ENCODE assay signal across 13 cellular contexts in genomic region chr1:209641216-209642181, GRCh38. TPM values are rescaled to one million over a fixed set of nuclear protein-coding genes. Genes with fewer than 3 reads are reported as not detected.
DNase-seq lines count a peak whose midpoint lies in the region; TF ChIP-seq lines count a peak whose summit lies in the region.
"Had no signal": no experiment of that assay in that cellular context is flagged by ENCODE, and none has a peak within 500 bp of the region (broad histone marks: within the 10 kb centered on the region; RNA-seq: fewer than 3 reads in every experiment).

No MANE protein-coding gene starts in this region.

- DNase-seq in breast epithelium (ENCODE audit: low spot score in 2 of 2) (peak in 1 of 2 donors; percentile 59), MCF 10A (ENCODE audit: unreplicated experiment) (no peak), cardiac muscle cell (ENCODE audit: low read depth in 1 of 2, low spot score in 1 of 2) (peak; percentile 88 to 89), occipital lobe (lab: John Stamatoyannopoulos, UW) (peak; percentile 44), vagina (ENCODE audit: extremely low spot score in 2 of 2) (no peak), GM10248 (ENCODE audit: extremely low spot score) (no peak), NCI-H1105 treated with DMSO at 0.1 percent for 48 hours (lab: John Stamatoyannopoulos, UW) (no peak), DMS53 (lab: John Stamatoyannopoulos, UW) (no peak)
- DNase-seq: NCI-H1436 had no signal

- H3K4me1 ChIP-seq in breast epithelium: peaks cover 4 to 9% of the 10 kb centered on the region in 2 donors
- H3K4me1 ChIP-seq in cardiac muscle cell (ENCODE audit: low read depth): peaks cover 35% of the 10 kb centered on the region
- H3K4me1 ChIP-seq in vagina: peaks cover 42% of the 10 kb centered on the region

- H3K27me3 ChIP-seq in breast epithelium: no peaks in the 10 kb centered on the region
- H3K27me3 ChIP-seq in cardiac muscle cell: no peaks in the 10 kb centered on the region
- no peaks in the 10 kb centered on the region for H3K27me3 ChIP-seq in vagina

- H3K27ac ChIP-seq in breast epithelium (peak overlapping the region; percentile 59 to 76), cardiac muscle cell (peak overlapping the region; percentile 95), vagina (peak overlapping the region; percentile 80)
- H3K27ac ChIP-seq: 22Rv1, SK-N-MC had no signal

- H3K4me1 Mint-ChIP-seq in MCF 10A (ENCODE audit: insufficient read depth, unreplicated experiment): peaks cover 66% of the 10 kb centered on the region

- no peak for TF ChIP-seq POLR2A in breast epithelium (IDR thresholded peaks at IDR 0.05)
- TF ChIP-seq POLR2A in vagina (IDR thresholded peaks at IDR 0.05): no peak

- no peaks in the 10 kb centered on the region for H3K27me3 Mint-ChIP-seq in MCF 10A (ENCODE audit: insufficient read depth, unreplicated experiment)

- no TSS peak for BruUV-seq in MCF 10A (replicated peaks; lab: Mats Ljungman, UMichigan)

- intact Hi-C loops in breast epithelium (cut with DNase I; ENCODE audit: low total_unique reads) (no loop called here), MCF 10A (cut with micrococcal nuclease) (no loop called here), vagina (cut with DNase I) (no loop called here)

- peaks cover 100% of the 10 kb centered on the region for H3K36me3 Mint-ChIP-seq in MCF 10A (ENCODE audit: insufficient read depth, unreplicated experiment)

- TF ChIP-seq CTCF in breast epithelium (IDR thresholded peaks at IDR 0.05) (no peak), MCF 10A (IDR thresholded peaks at IDR 0.05; ENCODE audit: unreplicated experiment) (no peak), cardiac muscle cell (IDR thresholded peaks at IDR 0.05; ENCODE audit: low read depth, low read length) (no peak), vagina (IDR thresholded peaks at IDR 0.05) (no peak), GM10248 (IDR thresholded peaks at IDR 0.05; ENCODE audit: control extremely low read depth, extremely low read depth, low read depth, missing control alignments) (no peak)

- H3K9me3 Mint-ChIP-seq in MCF 10A (ENCODE audit: unreplicated experiment): no peaks in the 10 kb centered on the region

- no peak overlapping the region for H3K4me3 ChIP-seq in breast epithelium
- H3K4me3 ChIP-seq in cardiac muscle cell: no peak overlapping the region
- no peak overlapping the region for H3K4me3 ChIP-seq in vagina
- H3K4me3 ChIP-seq: SK-N-MC had no signal

- POLR2A ChIA-PET in MCF 10A (lab: Yijun Ruan, JAX): interaction anchor here (0.7 to 4.1 kb wide), 10 partner anchors 9 to 164 kb away, joined by 3 to 97 read pairs (median 4); partner anchors contain the start of genes IRF6 and LAMB3
- POLR2A ChIA-PET in GM10248 (lab: Yijun Ruan, JAX): no interaction called here

- H3K36me3 ChIP-seq in breast epithelium: no peaks in the 10 kb centered on the region
- no peaks in the 10 kb centered on the region for H3K36me3 ChIP-seq in cardiac muscle cell
- no peaks in the 10 kb centered on the region for H3K36me3 ChIP-seq in vagina

- H3K9me3 ChIP-seq in breast epithelium (no peaks in the 10 kb centered on the region), cardiac muscle cell (ENCODE audit: low read depth) (no peaks in the 10 kb centered on the region), vagina (no peaks in the 10 kb centered on the region)

- CTCF ChIA-PET in MCF 10A (lab: Yijun Ruan, JAX): interaction anchor here (0.8 to 21.0 kb wide), 18 partner anchors 8 to 182 kb away, joined by 3 to 564 read pairs (median 6); partner anchors contain the start of gene LAMB3
- CTCF ChIA-PET in GM10248 (lab: Yijun Ruan, JAX): interaction anchor here (0.9 to 4.0 kb wide), 12 partner anchors 8 to 107 kb away, joined by 3 to 18 read pairs (median 5); partner anchors contain the start of gene LAMB3

- no peak overlapping the region for H3K4me3 Mint-ChIP-seq in MCF 10A (ENCODE audit: unreplicated experiment)

- no peak overlapping the region for H3K27ac Mint-ChIP-seq in MCF 10A (ENCODE audit: low read depth, unreplicated experiment)

RNA-seq across cellular contexts. Expression of gene LAMB3, which starts 10.7 kb away (rescaled TPM):
- total RNA-seq in breast epithelium (10 to 100 TPM; 23.9 to 48.0 (median 35.6) TPM), MCF 10A (2022) (999 and 1,572 TPM in 2 replicates), cardiac muscle cell (0.48 and 0.70 TPM in 2 replicates), occipital lobe (1.7 TPM), vagina (68.8 TPM)
- 0.21 TPM in 1 of 2 replicates, not detected in the other for polyA plus RNA-seq in cardiac muscle cell

RNA-seq across cellular contexts. Expression of gene G0S2, which starts 33.7 kb away (rescaled TPM):
- total RNA-seq in breast epithelium (1,000 to 10,000 TPM in 1 of 3 donors, 100 to 1,000 TPM in 2; 198 to 1,307 (median 636) TPM), MCF 10A (2022) (not detected in 2 replicates), cardiac muscle cell (47.5 and 73.5 TPM in 2 replicates), occipital lobe (2.3 TPM), vagina (187 TPM)
- 40.0 and 45.9 TPM in 2 replicates for polyA plus RNA-seq in cardiac muscle cell

RNA-seq across cellular contexts. Expression of gene CAMK1G, which starts 58.0 kb away (rescaled TPM):
- total RNA-seq in breast epithelium (1 to 10 TPM in 1 of 3 donors, under 1 TPM in 1, not detected in 1; 0.16 to 1.8 TPM), MCF 10A (2022) (not detected in 2 replicates), cardiac muscle cell (5.4 and 8.5 TPM in 2 replicates), occipital lobe (7.3 TPM), vagina (not detected)
- 5.0 and 8.7 TPM in 2 replicates for polyA plus RNA-seq in cardiac muscle cell
- total RNA-seq: esophagus mucosa, omental fat pad had no signal

Comparison
In these comparisons a context has a peak if more than half of its experiments do, and no peak if none do; other contexts are left out.
1. RNA of gene LAMB3, which starts 10.7 kb away (total RNA-seq): 999 to 1,572 TPM in MCF 10A; 68.8 TPM in vagina (single experiment), 23.9 to 48.0 TPM in breast epithelium, 1.7 TPM in occipital lobe (single experiment) and 0.48 to 0.70 TPM in cardiac muscle cell; every median in the first group is over 10 times any median in the second.
2. RNA of gene G0S2, which starts 33.7 kb away (total RNA-seq): 198 to 1,307 TPM in breast epithelium, 187 TPM in vagina (single experiment) and 47.5 to 73.5 TPM in cardiac muscle cell; 2.3 TPM in occipital lobe (single experiment) and not detected in MCF 10A; every median in the first group is over 10 times any median in the second.
3. DNase-seq: peak in cardiac muscle cell (2 of 2) and occipital lobe (single experiment); none in MCF 10A (single experiment), vagina (0 of 2), GM10248 (single experiment), NCI-H1105 treated with DMSO at 0.1 percent for 48 hours (single experiment) and DMS53 (single experiment).
4. Peak in every context shown above with its lines, with median percentiles within 50 percentile points of each other: H3K27ac ChIP-seq.